ENCODE assay signal across 13 cellular contexts in genomic region chr10:60575105-60575504, GRCh38.
"Had no signal": no experiment of that assay in that cellular context is flagged by ENCODE, and none has a peak within 500 bp of the region (broad histone marks: within the 10 kb centered on the region; RNA-seq: fewer than 3 reads in every experiment).

No MANE protein-coding gene starts in this region.

- H3K36me3 Mint-ChIP-seq: activated naive CD8-positive, alpha-beta T cell treated with anti-CD3 and anti-CD28 coated beads, Interleukin-2, amount 10 ng/mL, durations not matched to agents 7 days and 5 days had no signal

- ATAC-seq: left lobe of liver; naive thymus-derived CD8-positive, alpha-beta T cell had no signal

- H3K4me3 Mint-ChIP-seq: activated naive CD8-positive, alpha-beta T cell treated with anti-CD3 and anti-CD28 coated beads, Interleukin-2, amount 10 ng/mL, durations not matched to agents 7 days and 5 days; naive thymus-derived CD8-positive, alpha-beta T cell had no signal

- H3K27ac Mint-ChIP-seq: activated naive CD8-positive, alpha-beta T cell treated with anti-CD3 and anti-CD28 coated beads, Interleukin-2, amount 10 ng/mL, durations not matched to agents 7 days and 5 days; activated T-helper 2 cell treated with anti-CD3 and anti-CD28 coated beads, Interferon-gamma antibody, Interleukin-2, Interleukin-4, amounts not matched to agents 10 μg/mL and 5 μg/mL and 100 μg/mL, durations not matched to agents 14 hours and 24 hours and 36 hours; naive thymus-derived CD8-positive, alpha-beta T cell had no signal

- DNase-seq: activated CD4-positive, alpha-beta T cell treated with anti-CD3 and anti-CD28 coated beads for 1 hour; activated naive CD4-positive, alpha-beta T cell treated with Interleukin-2 at 50 U/mL for 16 hours; activated naive CD8-positive, alpha-beta T cell treated with anti-CD3 and anti-CD28 coated beads, Interleukin-2, amount 10 ng/mL, durations not matched to agents 7 days and 5 days; amniotic stem cell; cortex of kidney; naive thymus-derived CD8-positive, alpha-beta T cell; spleen; stimulated activated CD4-positive, alpha-beta T cell treated with anti-CD3 and anti-CD28 coated beads, Interleukin-4, amount 100 ng/mL, for 1 hour; stimulated activated naive CD4-positive, alpha-beta T cell treated with Interleukin-2 at 50 U/mL for 16 hours; substantia nigra; thyroid gland had no signal
